ENCODE assay signal across 21 cellular contexts in genomic region chr20:57280221-57280620, GRCh38. TPM values are rescaled to one million over a fixed set of nuclear protein-coding genes. Genes with fewer than 3 reads are reported as not detected.
"Had no signal": no experiment of that assay in that cellular context is flagged by ENCODE, and none has a peak within 500 bp of the region (broad histone marks: within the 10 kb centered on the region; RNA-seq: fewer than 3 reads in every experiment).

No MANE protein-coding gene starts in this region.

- H3K4me3 Mint-ChIP-seq: activated naive CD4-positive, alpha-beta T cell treated with anti-CD3 and anti-CD28 coated beads for 36 hours; activated naive CD8-positive, alpha-beta T cell treated with anti-CD3 and anti-CD28 coated beads, Interleukin-2, amount 50 U/mL, for 24 hours; activated T-helper 17 cell treated with anti-CD3 and anti-CD28 coated beads, Interleukin-2, amount 50 U/mL, for 72 hours; effector memory CD8-positive, alpha-beta T cell; memory B cell; naive thymus-derived CD4-positive, alpha-beta T cell; stimulated activated naive CD8-positive, alpha-beta T cell treated with anti-CD3 and anti-CD28 coated beads, Interleukin-15, Interleukin-2, amounts not matched to agents 100 ng/mL and 50 ng/mL, for 24 hours; type B pancreatic cell had no signal

- H3K36me3 ChIP-seq: ascending aorta, right atrium auricular region, suprapubic skin, WERI-Rb-1 had no signal

- H3K4me3 ChIP-seq: ascending aorta, mucosa of descending colon, right atrium auricular region, suprapubic skin had no signal

- H3K27ac ChIP-seq: ascending aorta, foreskin keratinocyte, right atrium auricular region, suprapubic skin, WERI-Rb-1 had no signal

- H3K27me3 ChIP-seq: ascending aorta, right atrium auricular region had no signal

- H3K4me1 Mint-ChIP-seq: activated T-helper 17 cell treated with anti-CD3 and anti-CD28 coated beads, Interleukin-2, amount 50 U/mL, for 72 hours; memory B cell; naive thymus-derived CD4-positive, alpha-beta T cell had no signal

- H3K27ac Mint-ChIP-seq: activated naive CD4-positive, alpha-beta T cell treated with anti-CD3 and anti-CD28 coated beads for 36 hours; activated naive CD8-positive, alpha-beta T cell treated with anti-CD3 and anti-CD28 coated beads, Interleukin-2, amount 50 U/mL, for 24 hours; activated T-helper 17 cell treated with anti-CD3 and anti-CD28 coated beads, Interleukin-2, amount 50 U/mL, for 72 hours; effector memory CD8-positive, alpha-beta T cell; memory B cell; naive thymus-derived CD4-positive, alpha-beta T cell; stimulated activated naive CD8-positive, alpha-beta T cell treated with anti-CD3 and anti-CD28 coated beads, Interleukin-15, Interleukin-2, amounts not matched to agents 100 ng/mL and 50 ng/mL, for 24 hours; type B pancreatic cell had no signal

- H3K27me3 Mint-ChIP-seq: type B pancreatic cell had no signal

- H3K9me3 Mint-ChIP-seq: activated naive CD4-positive, alpha-beta T cell treated with anti-CD3 and anti-CD28 coated beads for 36 hours; activated naive CD8-positive, alpha-beta T cell treated with anti-CD3 and anti-CD28 coated beads, Interleukin-2, amount 50 U/mL, for 24 hours; activated T-helper 17 cell treated with anti-CD3 and anti-CD28 coated beads, Interleukin-2, amount 50 U/mL, for 72 hours; effector memory CD8-positive, alpha-beta T cell; memory B cell; naive thymus-derived CD4-positive, alpha-beta T cell; stimulated activated naive CD8-positive, alpha-beta T cell treated with anti-CD3 and anti-CD28 coated beads, Interleukin-15, Interleukin-2, amounts not matched to agents 100 ng/mL and 50 ng/mL, for 24 hours; type B pancreatic cell had no signal

- H3K4me1 ChIP-seq: ascending aorta, right atrium auricular region, suprapubic skin had no signal

- ATAC-seq: activated naive CD8-positive, alpha-beta T cell treated with anti-CD3 and anti-CD28 coated beads, Interleukin-2, amount 50 U/mL, for 24 hours; activated T-helper 17 cell treated with anti-CD3 and anti-CD28 coated beads, Interleukin-2, amount 50 U/mL, for 72 hours; effector memory CD8-positive, alpha-beta T cell; foreskin keratinocyte; left ventricle myocardium superior; mucosa of descending colon; naive thymus-derived CD4-positive, alpha-beta T cell had no signal

- H3K36me3 Mint-ChIP-seq: memory B cell; naive thymus-derived CD4-positive, alpha-beta T cell; type B pancreatic cell had no signal

- DNase-seq: activated CD4-positive, alpha-beta T cell treated with anti-CD3 and anti-CD28 coated beads, Interleukin-2, amount 50 U/mL, for 48 hours; activated naive CD4-positive, alpha-beta T cell treated with anti-CD3 and anti-CD28 coated beads for 36 hours; activated naive CD8-positive, alpha-beta T cell treated with anti-CD3 and anti-CD28 coated beads, Interleukin-2, amount 50 U/mL, for 24 hours; dermis blood vessel endothelial cell; effector memory CD8-positive, alpha-beta T cell; foreskin keratinocyte; kidney glomerular epithelial cell; left ventricle myocardium superior; mucosa of descending colon; naive thymus-derived CD4-positive, alpha-beta T cell; small intestine; WERI-Rb-1 had no signal

- H3K9me3 ChIP-seq: ascending aorta, mucosa of descending colon, right atrium auricular region, suprapubic skin had no signal

RNA-seq across cellular contexts. Expression of gene BMP7, which starts 13.8 kb away (rescaled TPM):
- total RNA-seq: activated naive CD4-positive, alpha-beta T cell treated with anti-CD3 and anti-CD28 coated beads for 36 hours; activated T-helper 17 cell treated with anti-CD3 and anti-CD28 coated beads, Interleukin-2, amount 50 U/mL, for 72 hours; ascending aorta; bronchial epithelial cell; chondrocyte; dermis blood vessel endothelial cell; foreskin keratinocyte; naive thymus-derived CD4-positive, alpha-beta T cell had no signal

RNA-seq across cellular contexts. Expression of gene SPO11, which starts 49.4 kb away (rescaled TPM):
- total RNA-seq: activated naive CD4-positive, alpha-beta T cell treated with anti-CD3 and anti-CD28 coated beads for 36 hours; activated T-helper 17 cell treated with anti-CD3 and anti-CD28 coated beads, Interleukin-2, amount 50 U/mL, for 72 hours; ascending aorta; bronchial epithelial cell; chondrocyte; dermis blood vessel endothelial cell; foreskin keratinocyte; left ventricle myocardium superior; mucosa of descending colon; naive thymus-derived CD4-positive, alpha-beta T cell; right atrium auricular region; suprapubic skin had no signal
